9 cellular contexts compared by ENCODE assay signal in the genomic region with DNA sequence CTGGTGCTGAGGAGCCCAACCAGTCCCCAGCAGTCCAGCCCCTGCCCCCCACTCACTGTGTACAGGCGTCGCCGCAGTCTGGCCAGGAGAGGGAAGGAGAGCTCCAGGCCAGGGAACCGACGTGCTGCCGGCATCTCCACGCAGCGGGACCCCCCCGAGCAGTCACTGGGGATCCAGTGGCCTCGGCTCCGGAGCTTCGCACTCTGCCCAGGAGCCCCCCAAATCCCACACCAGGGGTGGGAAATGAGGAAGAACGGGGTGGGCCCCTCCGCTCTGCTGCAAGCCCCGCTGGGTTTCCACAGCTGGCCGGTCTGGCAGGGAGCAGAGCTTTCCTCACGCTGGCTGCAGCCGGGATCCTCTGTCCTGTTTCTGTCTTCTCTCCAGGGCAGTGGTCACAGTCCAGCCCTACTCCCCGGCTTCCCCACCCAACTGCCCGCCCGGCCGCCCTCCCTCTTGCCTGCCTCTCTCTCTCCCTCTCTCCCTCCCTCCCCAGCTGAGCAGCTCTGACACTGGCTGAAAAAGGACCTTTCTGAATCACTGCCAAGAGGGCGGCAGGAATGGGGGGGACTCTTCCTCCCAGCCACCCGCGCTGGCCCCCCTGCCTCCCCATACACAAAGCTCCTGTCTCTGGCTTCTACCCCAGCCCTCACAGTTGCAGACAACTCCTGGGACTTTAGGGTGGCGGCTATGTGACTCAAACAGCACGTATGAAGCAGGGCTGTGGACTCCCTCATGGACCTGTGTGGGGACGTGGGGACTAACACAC. TPM values are rescaled to one million over a fixed set of nuclear protein-coding genes. Genes with fewer than 3 reads are reported as not detected.
A peak's percentile ranks its signal among the peaks of the same experiment; 100 is the strongest.
DNase-seq lines count a peak whose midpoint lies in the region; ATAC-seq and TF ChIP-seq lines count a peak whose summit lies in the region.
"Had no signal": no experiment of that assay in that cellular context is flagged by ENCODE, and none has a peak within 500 bp of the region (broad histone marks: within the 10 kb centered on the region; RNA-seq: fewer than 3 reads in every experiment).

No MANE protein-coding gene starts in this region.

- intact Hi-C loops in dendritic cell treated with granulocyte-macrophage colony-stimulating factor and Interleukin-4, amounts not matched to agents 40 ng/mL and 50 ng/mL, for 4 days (cut with micrococcal nuclease): no loop called here
- intact Hi-C loops in testis (cut with DNase I; ENCODE audit: low total_unique reads): no loop called here

- no peak overlapping the region for H3K4me3 ChIP-seq in lung
- H3K4me3 ChIP-seq in testis: no peak overlapping the region
- no peak overlapping the region for H3K4me3 ChIP-seq in effector memory CD4-positive, alpha-beta T cell (ENCODE audit: insufficient read depth, low read depth, low read length, poor library complexity, severe bottlenecking)

- TF ChIP-seq POLR2A in testis (IDR thresholded peaks at IDR 0.05): no peak

- H3K27me3 Mint-ChIP-seq in dendritic cell treated with granulocyte-macrophage colony-stimulating factor and Interleukin-4, amounts not matched to agents 40 ng/mL and 50 ng/mL, for 4 days: no peaks in the 10 kb centered on the region
- H3K27me3 Mint-ChIP-seq: central memory CD8-positive, alpha-beta T cell had no signal

- H3K4me1 ChIP-seq in lung (ENCODE audit: control insufficient read depth in 2 of 2, insufficient read depth in 2 of 2, low read length in 2 of 2): peaks cover 0 to 25% of the 10 kb centered on the region in 2 donors
- H3K4me1 ChIP-seq in testis: peaks cover 54% of the 10 kb centered on the region
- peaks cover 25% of the 10 kb centered on the region for H3K4me1 ChIP-seq in effector memory CD4-positive, alpha-beta T cell (ENCODE audit: control insufficient read depth, insufficient read depth, low read length, poor library complexity, severe bottlenecking)

- TF ChIP-seq CTCF in lung (IDR thresholded peaks at IDR 0.05; ENCODE audit: control extremely low read depth, extremely low read depth) (no peak), testis (IDR thresholded peaks at IDR 0.05) (no peak), GM10248 (IDR thresholded peaks at IDR 0.05; ENCODE audit: control extremely low read depth, extremely low read depth, low read depth, missing control alignments) (no peak)

- H3K9me3 ChIP-seq in lung (ENCODE audit: control insufficient read depth in 2 of 2, insufficient read depth in 1 of 2, low read length in 1 of 2): no peaks in the 10 kb centered on the region
- H3K9me3 ChIP-seq in testis: no peaks in the 10 kb centered on the region
- no peaks in the 10 kb centered on the region for H3K9me3 ChIP-seq in effector memory CD4-positive, alpha-beta T cell (ENCODE audit: control insufficient read depth, low read length)

- POLR2A ChIA-PET in GM10248 (lab: Yijun Ruan, JAX): interaction anchor here (1.0 kb wide), 1 partner anchor 21 kb away, joined by 5 read pairs; no protein-coding TSS in a partner anchor

- 28 to 39% methylated on average over 27 to 28 of the region's 28 CpGs for WGBS in lung, 2 donors
- 14 to 43% methylated on average over 8 to 26 of the region's 28 CpGs for WGBS in testis, 2 donors

- CTCF ChIA-PET in GM10248 (lab: Yijun Ruan, JAX): interaction anchor here (3.1 to 10.9 kb wide), 3 partner anchors 21 to 36 kb away, joined by 8 to 254 read pairs (median 136); no protein-coding TSS in a partner anchor

- peak overlapping the region; percentile 60 for H3K27ac Mint-ChIP-seq in dendritic cell treated with granulocyte-macrophage colony-stimulating factor and Interleukin-4, amounts not matched to agents 40 ng/mL and 50 ng/mL, for 4 days

- peaks cover 43% of the 10 kb centered on the region for H3K36me3 Mint-ChIP-seq in dendritic cell treated with granulocyte-macrophage colony-stimulating factor and Interleukin-4, amounts not matched to agents 40 ng/mL and 50 ng/mL, for 4 days (ENCODE audit: low read depth)

- H3K4me3 Mint-ChIP-seq in dendritic cell treated with granulocyte-macrophage colony-stimulating factor and Interleukin-4, amounts not matched to agents 40 ng/mL and 50 ng/mL, for 4 days: no peak overlapping the region
- H3K4me3 Mint-ChIP-seq: central memory CD8-positive, alpha-beta T cell had no signal

- ATAC-seq in lung (ENCODE audit: insufficient read depth, low FRiP score) (no peak), GM18520 (IDR thresholded peaks at IDR 0.05; ENCODE audit: unreplicated experiment) (no peak)

- no peaks in the 10 kb centered on the region for H3K9me3 Mint-ChIP-seq in dendritic cell treated with granulocyte-macrophage colony-stimulating factor and Interleukin-4, amounts not matched to agents 40 ng/mL and 50 ng/mL, for 4 days
- H3K9me3 Mint-ChIP-seq: central memory CD8-positive, alpha-beta T cell had no signal

- H3K27me3 ChIP-seq in lung (ENCODE audit: control insufficient read depth, insufficient read depth): no peaks in the 10 kb centered on the region
- H3K27me3 ChIP-seq in testis: no peaks in the 10 kb centered on the region
- no peaks in the 10 kb centered on the region for H3K27me3 ChIP-seq in effector memory CD4-positive, alpha-beta T cell (replicated peaks; ENCODE audit: control insufficient read depth, insufficient read depth, low read length, poor library complexity, severe bottlenecking)

- H3K36me3 ChIP-seq in lung (ENCODE audit: control insufficient read depth in 2 of 2, insufficient read depth in 2 of 2, low read length in 2 of 2): no peaks in the 10 kb centered on the region
- no peaks in the 10 kb centered on the region for H3K36me3 ChIP-seq in testis (ENCODE audit: low read depth, missing control alignments)
- H3K36me3 ChIP-seq in effector memory CD4-positive, alpha-beta T cell (ENCODE audit: control insufficient read depth, insufficient read depth, low read length): peaks cover 19% of the 10 kb centered on the region

- DNase-seq in NCI-H1092 treated with DMSO at 0.1 percent for 48 hours (lab: John Stamatoyannopoulos, UW): peak; percentile 90
- no peak for DNase-seq in lung (ENCODE audit: low spot score)
- peak; percentile 65 for DNase-seq in testis
- no peak for DNase-seq in GM10248 (ENCODE audit: extremely low spot score)
- no peak for DNase-seq in SW480 (ENCODE audit: low spot score)
- no peak for DNase-seq in effector memory CD4-positive, alpha-beta T cell

- H3K27ac ChIP-seq in lung (ENCODE audit: low read depth in 1 of 2, low read length in 1 of 2) (peak overlapping the region; percentile 25 to 68), testis (peak overlapping the region in 1 of 2 donors; percentile 1)
- no peak overlapping the region for H3K27ac ChIP-seq in effector memory CD4-positive, alpha-beta T cell (ENCODE audit: insufficient read depth, low read length, poor library complexity, severe bottlenecking)

- H3K4me1 Mint-ChIP-seq in dendritic cell treated with granulocyte-macrophage colony-stimulating factor and Interleukin-4, amounts not matched to agents 40 ng/mL and 50 ng/mL, for 4 days (ENCODE audit: low read depth): peaks cover 65% of the 10 kb centered on the region

RNA-seq across cellular contexts. Expression of a gene that starts 15.8 kb away (rescaled TPM):
- total RNA-seq in lung (10 to 100 TPM; 15.0 to 63.5 TPM), testis (10 to 100 TPM; 71.4 to 71.6 TPM)
- polyA plus RNA-seq in lung (10 to 100 TPM; 23.3 to 47.9 TPM), testis (ENCODE audit: insufficient read depth, low read depth, low replicate concordance) (43.9 TPM)

Comparison
In these comparisons a context has a peak if more than half of its experiments do, and no peak if none do; other contexts are left out.
1. DNase-seq: peak in NCI-H1092 treated with DMSO at 0.1 percent for 48 hours (single experiment) and testis (single experiment); none in lung (single experiment), GM10248 (single experiment), SW480 (single experiment) and effector memory CD4-positive, alpha-beta T cell (0 of 3).